ENCODE assay signal across 22 cellular contexts in the genomic region with DNA sequence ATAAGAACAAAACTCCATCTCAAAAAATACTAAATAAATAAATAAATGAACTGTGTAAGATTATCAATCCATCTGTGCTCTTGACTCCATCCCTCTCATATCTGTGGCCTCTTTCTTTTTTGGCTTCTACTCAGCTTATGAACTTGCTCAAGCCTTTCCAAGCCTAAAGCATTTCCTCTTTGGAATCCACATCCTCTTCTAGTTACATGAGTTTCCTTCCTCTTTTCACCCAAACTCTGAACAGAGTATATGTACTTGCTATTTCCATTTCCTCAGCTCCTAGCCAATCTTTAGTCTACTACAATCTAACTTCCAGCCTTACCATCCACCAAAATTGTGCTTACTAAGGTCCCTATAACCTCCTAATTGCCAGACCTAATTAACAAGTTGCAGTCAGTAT. TPM values are rescaled to one million over a fixed set of nuclear protein-coding genes. Genes with fewer than 3 reads are reported as not detected.
DNase-seq lines count a peak whose midpoint lies in the region; ATAC-seq and TF ChIP-seq lines count a peak whose summit lies in the region.
"Had no signal": no experiment of that assay in that cellular context is flagged by ENCODE, and none has a peak within 500 bp of the region (broad histone marks: within the 10 kb centered on the region; RNA-seq: fewer than 3 reads in every experiment).

No MANE protein-coding gene starts in this region.

- H3K9me3 Mint-ChIP-seq in activated B cell treated with CpG ODN at 0.5 μM for 24 hours (no peaks in the 10 kb centered on the region), nephron (no peaks in the 10 kb centered on the region), Calu3 (ENCODE audit: low read depth, unreplicated experiment) (no peaks in the 10 kb centered on the region)
- H3K9me3 Mint-ChIP-seq: activated naive CD8-positive, alpha-beta T cell treated with anti-CD3 and anti-CD28 coated beads for 36 hours; endodermal cell; immature natural killer cell; stimulated activated naive CD8-positive, alpha-beta T cell treated with anti-CD3 and anti-CD28 coated beads, Interleukin-15, Interleukin-2, amounts not matched to agents 100 ng/mL and 50 ng/mL, for 24 hours had no signal

- DNase-seq in NB4 (ENCODE audit: low read depth) (peak; percentile 74), activated B cell treated with CpG ODN at 0.5 μM for 24 hours (no peak), inferior parietal cortex (ENCODE audit: extremely low spot score) (no peak), Calu3 (no peak), NCI-H187 (lab: John Stamatoyannopoulos, UW) (no peak)
- no peak for DNase-seq in activated CD8-positive, alpha-beta memory T cell treated with anti-CD3 and anti-CD28 coated beads for 24 hours
- DNase-seq: activated CD4-positive, alpha-beta T cell treated with anti-CD3 and anti-CD28 coated beads, Interleukin-2, amount 10 ng/mL, durations not matched to agents 24 days and 14 days; activated naive CD8-positive, alpha-beta T cell treated with anti-CD3 and anti-CD28 coated beads for 36 hours; activated T-cell treated with anti-CD3 and anti-CD28 coated beads, Interleukin-2, amount 50 U/mL, for 48 hours; caudate nucleus; DMS153; endodermal cell; gastrocnemius medialis; immature natural killer cell; NCI-H1436; NCI-H510A treated with DMSO at 0.1 percent for 48 hours; T-helper 17 cell had no signal

- CTCF ChIA-PET in activated B cell treated with CpG ODN at 0.5 μM for 24 hours (lab: Charles Lee) = interaction anchor here (0.9 to 2.5 kb wide), 2 partner anchors 47 kb away, joined by 3 to 12 read pairs; no protein-coding TSS in a partner anchor
- CTCF ChIA-PET in Calu3 (lab: Charles Lee) = no interaction called here

- intact Hi-C loops in activated B cell treated with CpG ODN at 0.5 μM for 24 hours (cut with micrococcal nuclease) (no loop called here), Calu3 (cut with micrococcal nuclease; ENCODE audit: unreplicated experiment) (loop anchor here (2.0 kb wide), 1 partner anchor 47 kb away; no protein-coding TSS in a partner anchor)

- peak overlapping the region; percentile 40; the same call in 1 of the 2 replicates for H3K27ac ChIP-seq in DOHH2 (ENCODE audit: low read depth, low read length)
- H3K27ac ChIP-seq: gastrocnemius medialis had no signal

- H3K4me3 ChIP-seq in DOHH2 (ENCODE audit: low read length) (peak overlapping the region; percentile 29; the same call in 1 of the 2 replicates), NB4 (ENCODE audit: low read depth, low read length) (no peak overlapping the region)
- H3K4me3 ChIP-seq: gastrocnemius medialis, HAP-1 had no signal

- no peaks in the 10 kb centered on the region for H3K9me3 ChIP-seq in DOHH2 (ENCODE audit: control insufficient read depth, insufficient read depth, low read length)
- H3K9me3 ChIP-seq: gastrocnemius medialis, HAP-1 had no signal

- no peaks in the 10 kb centered on the region for H3K27me3 ChIP-seq in DOHH2 (ENCODE audit: control insufficient read depth, low read length)
- H3K27me3 ChIP-seq: gastrocnemius medialis had no signal

- H3K4me3 Mint-ChIP-seq in activated B cell treated with CpG ODN at 0.5 μM for 24 hours (peak overlapping the region; percentile 9), nephron (peak overlapping the region in 2 of 3 experiments; percentile 9 to 18), Calu3 (ENCODE audit: low read depth, unreplicated experiment) (no peak overlapping the region)
- H3K4me3 Mint-ChIP-seq: activated CD4-positive, alpha-beta T cell treated with anti-CD3 and anti-CD28 coated beads, Interleukin-2, amount 10 ng/mL, durations not matched to agents 24 days and 14 days; activated naive CD8-positive, alpha-beta T cell treated with anti-CD3 and anti-CD28 coated beads for 36 hours; endodermal cell; mesothelial cell of epicardium; stimulated activated naive CD8-positive, alpha-beta T cell treated with anti-CD3 and anti-CD28 coated beads, Interleukin-15, Interleukin-2, amounts not matched to agents 100 ng/mL and 50 ng/mL, for 24 hours; T-helper 17 cell had no signal

- no peaks in the 10 kb centered on the region for H3K9me2 ChIP-seq in DOHH2 (replicated peaks; ENCODE audit: control insufficient read depth, low read length)

- no peak for ATAC-seq in activated B cell treated with CpG ODN at 0.5 μM for 24 hours (ENCODE audit: low read depth)
- ATAC-seq: gastrocnemius medialis, T-helper 17 cell had no signal

- TF ChIP-seq POLR2A in NB4 (IDR thresholded peaks at IDR 0.05; ENCODE audit: extremely low read depth, insufficient read length) = no peak

- H3K4me1 Mint-ChIP-seq in activated B cell treated with CpG ODN at 0.5 μM for 24 hours (peaks cover 2% of the 10 kb centered on the region), nephron (no peaks in the 10 kb centered on the region), Calu3 (ENCODE audit: low read depth, unreplicated experiment) (no peaks in the 10 kb centered on the region)

- H3K79me2 ChIP-seq in DOHH2 (ENCODE audit: control insufficient read depth, low read length) = peaks cover 24% of the 10 kb centered on the region

- H3F3A ChIP-seq in DOHH2 (ENCODE audit: control insufficient read depth, insufficient read depth) = peaks cover 28% of the 10 kb centered on the region

- POLR2A ChIA-PET in activated B cell treated with CpG ODN at 0.5 μM for 24 hours (lab: Charles Lee) = no interaction called here

- H3K4me1 ChIP-seq in DOHH2 (ENCODE audit: control insufficient read depth, low read length) = peaks cover 37% of the 10 kb centered on the region

- H3K27me3 Mint-ChIP-seq in activated B cell treated with CpG ODN at 0.5 μM for 24 hours (no peaks in the 10 kb centered on the region), nephron (ENCODE audit: low read depth) (no peaks in the 10 kb centered on the region), Calu3 (ENCODE audit: unreplicated experiment) (no peaks in the 10 kb centered on the region)

- peak overlapping the region; percentile 80 for H3K4me2 ChIP-seq in DOHH2 (ENCODE audit: low read length)

- BruUV-seq in Calu3 (replicated peaks; lab: Mats Ljungman, UMichigan) = no TSS peak

- H4K20me1 ChIP-seq in DOHH2 (ENCODE audit: control insufficient read depth, insufficient read depth, low read depth, low read length) = no peaks in the 10 kb centered on the region

- TF ChIP-seq CTCF in DOHH2 (IDR thresholded peaks at IDR 0.05; ENCODE audit: low read depth, low read length, poor library complexity, severe bottlenecking) = no peak
- TF ChIP-seq CTCF in NB4 (IDR thresholded peaks at IDR 0.05; ENCODE audit: low read depth, low read length) = no peak
- TF ChIP-seq CTCF in activated B cell treated with CpG ODN at 0.5 μM for 24 hours (IDR thresholded peaks at IDR 0.05) = no peak
- TF ChIP-seq CTCF in nephron (IDR thresholded peaks at IDR 0.05; ENCODE audit: unreplicated experiment in 3 of 3) = no peak
- no peak for TF ChIP-seq CTCF in Calu3 (IDR thresholded peaks at IDR 0.05; ENCODE audit: unreplicated experiment)

- H3K27ac Mint-ChIP-seq in activated B cell treated with CpG ODN at 0.5 μM for 24 hours = peak overlapping the region; percentile 65
- H3K27ac Mint-ChIP-seq in nephron = no peak overlapping the region
- no peak overlapping the region for H3K27ac Mint-ChIP-seq in Calu3 (ENCODE audit: unreplicated experiment)
- H3K27ac Mint-ChIP-seq: activated CD4-positive, alpha-beta T cell treated with anti-CD3 and anti-CD28 coated beads, Interleukin-2, amount 10 ng/mL, durations not matched to agents 24 days and 14 days; activated naive CD8-positive, alpha-beta T cell treated with anti-CD3 and anti-CD28 coated beads for 36 hours; endodermal cell; immature natural killer cell; mesothelial cell of epicardium had no signal

- peaks cover 10% of the 10 kb centered on the region for H3K36me3 ChIP-seq in DOHH2 (ENCODE audit: control insufficient read depth, low read length)
- H3K36me3 ChIP-seq: gastrocnemius medialis, HAP-1 had no signal

- peaks cover 4% of the 10 kb centered on the region for H3K36me3 Mint-ChIP-seq in activated B cell treated with CpG ODN at 0.5 μM for 24 hours (ENCODE audit: low read depth)
- H3K36me3 Mint-ChIP-seq in nephron (ENCODE audit: low read depth) = no peaks in the 10 kb centered on the region
- H3K36me3 Mint-ChIP-seq in Calu3 (ENCODE audit: insufficient read depth, unreplicated experiment) = peaks cover 6% of the 10 kb centered on the region
- H3K36me3 Mint-ChIP-seq: immature natural killer cell, mesothelial cell of epicardium had no signal

RNA-seq across cellular contexts. Expression of a gene that starts 2.4 kb away (rescaled TPM):
- 119 and 132 TPM in 2 replicates for total RNA-seq in activated B cell treated with CpG ODN at 0.5 μM for 24 hours
- 178 and 210 TPM in 2 replicates for total RNA-seq in Calu3 (2022)
